ENCODE assay signal across 2 cellular contexts in genomic region chr19:2011169-2011568, GRCh38.
TF ChIP-seq lines count a peak whose summit lies in the region.

No MANE protein-coding gene starts in this region.

TF ChIP-seq in HepG2, 621 proteins besides CTCF, POLR2A, EP300 and RAD21:
- TF ChIP-seq ZBTB40 (IDR thresholded peaks at IDR 0.05) (no peak), ZBTB40 (CRISPR knock-in tag; IDR thresholded peaks at IDR 0.05) (no peak), AGO2 (optimal IDR thresholded peaks at IDR 0.05; ENCODE audit: low read depth, low read length) (peak; percentile 71), RBFOX2 (IDR thresholded peaks at IDR 0.05; ENCODE audit: low read depth, low read length) (peak; percentile 46; the same call in 1 of the 2 replicates), AGO1 (IDR thresholded peaks at IDR 0.05; ENCODE audit: low read depth, low read length, poor library complexity, severe bottlenecking) (peak; percentile 77)

TF ChIP-seq in K562, 482 proteins besides CTCF, POLR2A, EP300 and RAD21:
- TF ChIP-seq POLR2G (IDR thresholded peaks at IDR 0.05; ENCODE audit: low read depth, low read length) = peak; percentile 67
- no peak for TF ChIP-seq HMG20B (CRISPR knock-in tag; IDR thresholded peaks at IDR 0.05)
TF ChIP-seq in K562: peak in this region for 1.
